19 cellular contexts compared by ENCODE assay signal in the genomic region with DNA sequence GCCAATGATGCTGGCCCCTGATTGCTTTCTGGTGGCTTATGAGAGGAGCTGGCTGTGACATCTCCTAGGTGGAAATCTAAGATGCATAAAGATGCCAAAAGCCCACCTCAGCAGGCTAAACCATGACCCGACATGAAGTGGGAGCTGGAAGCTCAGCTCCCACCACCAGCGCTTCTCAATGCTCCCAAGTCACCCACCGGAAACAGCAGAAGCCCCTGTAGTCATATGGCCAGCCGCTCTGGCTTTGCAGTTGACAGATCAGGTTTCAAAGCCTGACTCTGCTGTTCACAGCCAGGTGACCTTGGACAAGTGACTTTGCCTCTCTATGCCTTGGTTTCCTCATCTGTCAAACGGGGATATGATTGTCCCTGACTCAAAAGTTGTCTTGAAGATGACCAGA. TPM values are rescaled to one million over a fixed set of nuclear protein-coding genes. Genes with fewer than 3 reads are reported as not detected.
A peak's percentile ranks its signal among the peaks of the same experiment; 100 is the strongest.
DNase-seq lines count a peak whose midpoint lies in the region; ATAC-seq, FAIRE-seq and TF ChIP-seq lines count a peak whose summit lies in the region.
"Had no signal": no experiment of that assay in that cellular context is flagged by ENCODE, and none has a peak within 500 bp of the region (broad histone marks: within the 10 kb centered on the region; RNA-seq: fewer than 3 reads in every experiment).

No MANE protein-coding gene starts in this region.

- peaks cover 16% of the 10 kb centered on the region for H3K9me3 Mint-ChIP-seq in progenitor cell of endocrine pancreas (ENCODE audit: low read depth)

- H2AK9ac ChIP-seq in IMR-90 (replicated peaks; ENCODE audit: low read depth, low read length, poor library complexity), result no peak overlapping the region

- CTCF ChIA-PET in IMR-90 (lab: Yijun Ruan, JAX), result no interaction called here

- H3K27ac ChIP-seq in IMR-90 (ENCODE audit: insufficient read depth, low read length), result no peak overlapping the region
- H3K27ac ChIP-seq in colonic mucosa, result no peak overlapping the region
- H3K27ac ChIP-seq: A549, Peyer's patch had no signal

- no peak overlapping the region for H3K4me3 Mint-ChIP-seq in progenitor cell of endocrine pancreas (ENCODE audit: low read depth)

- 0 out of 2 replicates have a peak, but pooled peaks cover 3% of the 10 kb centered on the region for H3K27me3 ChIP-seq in IMR-90 (ENCODE audit: control insufficient read depth, insufficient read depth, low read length)
- no peaks in the 10 kb centered on the region for H3K27me3 ChIP-seq in colonic mucosa
- H3K27me3 ChIP-seq: Peyer's patch had no signal

- no peak overlapping the region for H3K4me2 ChIP-seq in IMR-90 (ENCODE audit: low read depth, low read length)
- H3K4me2 ChIP-seq: A549 had no signal

- peaks cover 2% of the 10 kb centered on the region for H3K4me1 Mint-ChIP-seq in progenitor cell of endocrine pancreas (ENCODE audit: low read depth)

- H3K4me3 ChIP-seq in IMR-90 (ENCODE audit: insufficient read depth, low read depth, low read length) (no peak overlapping the region), colonic mucosa (no peak overlapping the region)
- H3K4me3 ChIP-seq: A549, Peyer's patch had no signal

- peaks cover 11% of the 10 kb centered on the region for H3K27me3 Mint-ChIP-seq in progenitor cell of endocrine pancreas

- H3K18ac ChIP-seq in IMR-90 (ENCODE audit: low read depth, low read length), result no peak overlapping the region

- no peak overlapping the region for H3K56ac ChIP-seq in IMR-90 (ENCODE audit: extremely low read depth, insufficient read depth, low read length)

- TF ChIP-seq CTCF in IMR-90 (conservative IDR thresholded peaks at IDR 0.05; ENCODE audit: low read depth, low read length), result no peak
- no peak for TF ChIP-seq CTCF in colonic mucosa (IDR thresholded peaks at IDR 0.05)
- TF ChIP-seq CTCF in progenitor cell of endocrine pancreas (IDR thresholded peaks at IDR 0.05; ENCODE audit: unreplicated experiment), result no peak
- TF ChIP-seq CTCF in GM13976 (IDR thresholded peaks at IDR 0.05; ENCODE audit: borderline replicate concordance, control extremely low read depth, extremely low read depth, insufficient read depth, missing control alignments), result no peak

- DNase-seq in GM12892 (ENCODE audit: insufficient read length) (no peak), IMR-90 (no peak), colonic mucosa (peak; percentile 10), left lobe of liver (ENCODE audit: low spot score) (peak; percentile 34), progenitor cell of endocrine pancreas (ENCODE audit: low spot score, unreplicated experiment) (no peak), GM13976 (ENCODE audit: low spot score) (no peak), DMS79 (lab: John Stamatoyannopoulos, UW) (no peak), NK-92 (lab: John Stamatoyannopoulos, UW; ENCODE audit: unreplicated experiment) (no peak)
- DNase-seq: BE2C; DMS79 treated with DMSO at 0.1 percent for 48 hours; GOT3; KBM-7; NCI-H1092; NCI-H187 treated with DMSO at 0.1 percent for 48 hours; NCI-H2107; NK-92 treated with Interleukin-12 subunit alpha and Interleukin-12 subunit beta, amount 100 ng/mL, for 24 hours; Peyer's patch had no signal

- no peak overlapping the region for H4K8ac ChIP-seq in IMR-90 (ENCODE audit: low read depth in 2 of 2, low read length in 2 of 2)

- no peak overlapping the region for H2AFZ ChIP-seq in IMR-90 (replicated peaks; ENCODE audit: low read length, poor library complexity)

- no peak overlapping the region for H2BK5ac ChIP-seq in IMR-90 (ENCODE audit: low read depth, low read length, poor library complexity, severe bottlenecking)

- no peak overlapping the region for H3K23ac ChIP-seq in IMR-90 (ENCODE audit: low read depth, low read length)

- no peaks in the 10 kb centered on the region for H3K9me1 ChIP-seq in IMR-90 (ENCODE audit: insufficient read depth, low read length)

- H3K9me3 ChIP-seq in IMR-90 (ENCODE audit: control insufficient read depth, insufficient read depth, low read length) (no peaks in the 10 kb centered on the region), colonic mucosa (no peaks in the 10 kb centered on the region)
- H3K9me3 ChIP-seq: BE2C, Peyer's patch had no signal

- H3K36me3 ChIP-seq in IMR-90 (ENCODE audit: control insufficient read depth, insufficient read depth, low read length) (no peaks in the 10 kb centered on the region), colonic mucosa (no peaks in the 10 kb centered on the region)
- H3K36me3 ChIP-seq: BE2C, Peyer's patch had no signal

- dilution Hi-C loops in IMR-90 (cut with HindIII; ENCODE audit: low sequenced_read_pairs, unreplicated experiment), result no loop called here

- no peak overlapping the region; the same call in 1 of the 2 replicates for H4K5ac ChIP-seq in IMR-90 (ENCODE audit: low read depth, low read length)

- H3K4me1 ChIP-seq in IMR-90 (ENCODE audit: control insufficient read depth, insufficient read depth, low read length) (peaks cover 2% of the 10 kb centered on the region; the same call in 1 of the 2 replicates), colonic mucosa (no peaks in the 10 kb centered on the region)
- H3K4me1 ChIP-seq: A549, BE2C, Peyer's patch had no signal

- no peak overlapping the region for H3K14ac ChIP-seq in IMR-90 (replicated peaks; ENCODE audit: low read depth, low read length)

- peak overlapping the region; percentile 21; the same call in 1 of the 2 replicates for H2AK5ac ChIP-seq in IMR-90 (ENCODE audit: low read depth, low read length)

- no peak overlapping the region for H3K27ac Mint-ChIP-seq in progenitor cell of endocrine pancreas

- POLR2A ChIA-PET in IMR-90 (lab: Charles Lee; ENCODE audit: unreplicated experiment), result no interaction called here

- H4K20me1 ChIP-seq in IMR-90 (ENCODE audit: insufficient read depth, low read length), result no peaks in the 10 kb centered on the region; the same call in 1 of the 2 replicates

- no peak overlapping the region for H2BK15ac ChIP-seq in IMR-90 (ENCODE audit: low read depth, low read length)

- H2BK20ac ChIP-seq in IMR-90 (ENCODE audit: low read depth, low read length), result no peak overlapping the region

- no TSS peak for BruUV-seq in IMR-90 (replicated peaks; lab: Mats Ljungman, UMichigan)

- TF ChIP-seq POLR2A in GM12892 (IDR thresholded peaks at IDR 0.05; ENCODE audit: low read depth, low read length) (no peak), IMR-90 (IDR thresholded peaks at IDR 0.05; ENCODE audit: low read depth, low read length) (no peak)

- no peak overlapping the region for H3K4ac ChIP-seq in IMR-90 (ENCODE audit: low read depth, low read length)

- H3K9ac ChIP-seq in IMR-90 (ENCODE audit: low read depth, low read length), result no peak overlapping the region
- H3K9ac ChIP-seq in colonic mucosa (ENCODE audit: low read depth in 2 of 2, low read length in 2 of 2), result no peak overlapping the region

- H2BK120ac ChIP-seq in IMR-90 (ENCODE audit: low read depth, low read length), result no peak overlapping the region

- TF ChIP-seq RAD21 in IMR-90 (IDR thresholded peaks at IDR 0.05; ENCODE audit: low read length), result no peak

- ATAC-seq in IMR-90 (ENCODE audit: low read depth), result no peak
- no peak for ATAC-seq in left lobe of liver
- ATAC-seq: SK-N-SH treated with all-trans-retinoic acid at 6 μM for 48 hours had no signal

- peak; percentile 53 for FAIRE-seq in GM12892 (lab: Jason Lieb, UNC)
- FAIRE-seq: A549 had no signal

- intact Hi-C loops in IMR-90 (cut with micrococcal nuclease), result no loop called here
- intact Hi-C loops in colonic mucosa (cut with DNase I), result no loop called here

- peaks cover 2% of the 10 kb centered on the region for H3K36me3 Mint-ChIP-seq in progenitor cell of endocrine pancreas (ENCODE audit: insufficient read depth)

- no peak overlapping the region for H4K91ac ChIP-seq in IMR-90 (ENCODE audit: insufficient read depth, low read depth, low read length)

- WGBS in IMR-90 (ENCODE audit: extremely low coverage in 2 of 2, insufficient read length in 1 of 2), 2 experiments, result 67% methylated on average over 1 of the region's 5 CpGs; no CpG with 5 or more reads in 1 of the 2 experiments

- in situ Hi-C loops in IMR-90 (cut with MboI; ENCODE audit: low sequenced_read_pairs), result no loop called here
- in situ Hi-C loops in GM13976 (cut with MboI; ENCODE audit: low sequenced_read_pairs, unreplicated experiment), result no loop called here

- no peaks in the 10 kb centered on the region; a peak in 1 of 4 replicates for H3K79me1 ChIP-seq in IMR-90 (ENCODE audit: low read depth in 1 of 2, low read length in 2 of 2)

TF ChIP-seq in IMR-90, 13 proteins besides CTCF, POLR2A, EP300 and RAD21 (continues in another document):
- TF ChIP-seq NFE2L2 (IDR thresholded peaks at IDR 0.05; ENCODE audit: low read depth, low read length) (no peak), RCOR1 (IDR thresholded peaks at IDR 0.05; ENCODE audit: insufficient replicate concordance, low read length) (no peak), MAZ (IDR thresholded peaks at IDR 0.05; ENCODE audit: borderline replicate concordance, low read depth, low read length) (no peak), CHD1 (IDR thresholded peaks at IDR 0.05; ENCODE audit: low read depth, low read length) (no peak), RFX5 (IDR thresholded peaks at IDR 0.05; ENCODE audit: low read depth, low read length) (no peak), CEBPB (IDR thresholded peaks at IDR 0.05; ENCODE audit: low read depth, low read length) (no peak), SMC3 (IDR thresholded peaks at IDR 0.05; ENCODE audit: low read depth, low read length) (no peak)
- TF ChIP-seq, protein P1, sequence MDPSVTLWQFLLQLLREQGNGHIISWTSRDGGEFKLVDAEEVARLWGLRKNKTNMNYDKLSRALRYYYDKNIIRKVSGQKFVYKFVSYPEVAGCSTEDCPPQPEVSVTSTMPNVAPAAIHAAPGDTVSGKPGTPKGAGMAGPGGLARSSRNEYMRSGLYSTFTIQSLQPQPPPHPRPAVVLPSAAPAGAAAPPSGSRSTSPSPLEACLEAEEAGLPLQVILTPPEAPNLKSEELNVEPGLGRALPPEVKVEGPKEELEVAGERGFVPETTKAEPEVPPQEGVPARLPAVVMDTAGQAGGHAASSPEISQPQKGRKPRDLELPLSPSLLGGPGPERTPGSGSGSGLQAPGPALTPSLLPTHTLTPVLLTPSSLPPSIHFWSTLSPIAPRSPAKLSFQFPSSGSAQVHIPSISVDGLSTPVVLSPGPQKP (IDR thresholded peaks at IDR 0.05; ENCODE audit: borderline replicate concordance, low read depth, low read length), result no peak

RNA-seq across cellular contexts. Expression of gene ANO1, which starts 29.1 kb away (rescaled TPM):
- 0.28 TPM for polyA plus RNA-seq in GM12892 (2012; ENCODE audit: missing spikeins)
- total RNA-seq in IMR-90 (2012; rRNA removed) (4.1 and 4.4 TPM in 2 replicates), colonic mucosa (10 to 100 TPM in 1 of 2 donors, 1 to 10 TPM in 1; 8.3 to 16.4 TPM), left lobe of liver (260 TPM), progenitor cell of endocrine pancreas (8.7 and 9.1 TPM in 2 replicates)
- polyA plus RNA-seq in IMR-90 (2012; rRNA removed), result 8.0 and 10.7 TPM in 2 replicates
- 3.8 and 9.8 TPM in 2 replicates for polyA plus RNA-seq in IMR-90 (2012; cell fraction: cytosol; rRNA removed)
- 20.0 and 34.3 TPM in 2 replicates for polyA plus RNA-seq in IMR-90 (2012; cell fraction: nucleus; rRNA removed; ENCODE audit: low replicate concordance)

Comparison
In these comparisons a context has a peak if more than half of its experiments do, and no peak if none do; other contexts are left out.
1. DNase-seq: peak in colonic mucosa (single experiment) and left lobe of liver (single experiment); none in GM12892 (single experiment), IMR-90 (single experiment), progenitor cell of endocrine pancreas (single experiment), GM13976 (single experiment), DMS79 (single experiment) and NK-92 (single experiment).
2. RNA of gene ANO1, which starts 29.1 kb away (total RNA-seq): 260 TPM in left lobe of liver (single experiment); 8.3 to 16.4 TPM in colonic mucosa, 8.7 to 9.1 TPM in progenitor cell of endocrine pancreas and 4.1 to 4.4 TPM in IMR-90; every median in the first group is over 10 times any median in the second.